2 cellular contexts compared by ENCODE assay signal in genomic region chr11:47869548-47870393, GRCh38.
TF ChIP-seq lines count a peak whose summit lies in the region.

No MANE protein-coding gene starts in this region.

TF ChIP-seq in SK-N-SH, 30 proteins besides CTCF, POLR2A, EP300 and RAD21 (continued from another document):
- TF ChIP-seq IRF3 (IDR thresholded peaks at IDR 0.05; ENCODE audit: low read depth, low read length) (no peak), TEAD4 (IDR thresholded peaks at IDR 0.05; ENCODE audit: borderline replicate concordance, insufficient read depth) (no peak), PBX3 (IDR thresholded peaks at IDR 0.05) (no peak), SMC3 (IDR thresholded peaks at IDR 0.05; ENCODE audit: low read depth, low read length) (no peak), TAF1 (IDR thresholded peaks at IDR 0.05; ENCODE audit: borderline replicate concordance, low read depth, low read length) (no peak), REST (IDR thresholded peaks at IDR 0.05; ENCODE audit: low read depth, low read length) (no peak)

TF ChIP-seq in SK-N-SH treated with all-trans-retinoic acid at 6 μM for 48 hours, 23 proteins besides CTCF, POLR2A, EP300 and RAD21 (continued from another document):
- TF ChIP-seq TCF4 (CRISPR knock-in tag; IDR thresholded peaks at IDR 0.05; ENCODE audit: borderline replicate concordance) = no peak
TF ChIP-seq in SK-N-SH treated with all-trans-retinoic acid at 6 μM for 48 hours: peak in this region for 0.
